In the genomic region with DNA sequence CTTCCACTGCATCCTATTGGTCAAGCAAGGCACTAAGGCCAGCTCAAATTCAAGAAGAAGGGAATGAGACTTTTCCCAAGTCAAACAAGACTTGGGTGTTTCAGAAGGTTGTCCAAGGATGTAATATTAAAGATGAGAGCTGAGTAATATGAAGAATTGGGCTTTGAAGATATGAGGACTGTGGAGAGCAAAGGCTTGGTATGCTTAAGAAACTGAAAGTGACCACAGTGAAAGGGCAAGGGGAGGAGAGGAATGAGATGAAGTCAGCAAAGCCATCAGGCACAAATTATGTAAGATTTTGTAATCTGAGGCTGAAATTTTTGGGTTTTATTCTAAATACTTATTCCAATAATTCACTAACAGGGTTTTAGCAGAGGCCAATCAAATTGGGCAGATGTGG, we compare ENCODE assay signal across 16 cellular contexts. TPM values are rescaled to one million over a fixed set of nuclear protein-coding genes. Genes with fewer than 3 reads are reported as not detected.
DNase-seq lines count a peak whose midpoint lies in the region; ATAC-seq and TF ChIP-seq lines count a peak whose summit lies in the region.
"Had no signal": no experiment of that assay in that cellular context is flagged by ENCODE, and none has a peak within 500 bp of the region (broad histone marks: within the 10 kb centered on the region; RNA-seq: fewer than 3 reads in every experiment).

No MANE protein-coding gene starts in this region.

- POLR2A ChIA-PET in RWPE1 (lab: Yijun Ruan, JAX; ENCODE audit: low non-redundant PET) = no interaction called here

- no peak overlapping the region for H3K4me2 ChIP-seq in Loucy (ENCODE audit: low read depth, low read length, poor library complexity, severe bottlenecking)

- H3K27ac ChIP-seq in RWPE1 = no peak overlapping the region
- no peak overlapping the region for H3K27ac ChIP-seq in aorta (ENCODE audit: low read depth in 1 of 2, low read length in 2 of 2)
- no peak overlapping the region for H3K27ac ChIP-seq in upper lobe of right lung
- H3K27ac ChIP-seq: psoas muscle had no signal

- H3K27me3 ChIP-seq in Loucy (ENCODE audit: insufficient read depth, low read length, poor library complexity, severe bottlenecking) (no peaks in the 10 kb centered on the region), aorta (ENCODE audit: control insufficient read depth in 1 of 2, insufficient read depth in 2 of 2, low read length in 1 of 2) (no peaks in the 10 kb centered on the region), upper lobe of right lung (no peaks in the 10 kb centered on the region)

- no peak overlapping the region for H3K9ac ChIP-seq in Loucy (ENCODE audit: low read depth, low read length, poor library complexity, severe bottlenecking)

- H3K4me1 ChIP-seq in Loucy (ENCODE audit: insufficient read depth, low read length, poor library complexity, severe bottlenecking) (no peaks in the 10 kb centered on the region), aorta (ENCODE audit: control insufficient read depth in 1 of 2, insufficient read depth in 2 of 2, low read length in 2 of 2) (no peaks in the 10 kb centered on the region), upper lobe of right lung (no peaks in the 10 kb centered on the region)
- H3K4me1 ChIP-seq: psoas muscle had no signal

- TF ChIP-seq CTCF in GM20000 (IDR thresholded peaks at IDR 0.05; ENCODE audit: extremely low read depth, missing control alignments) (no peak), Loucy (conservative IDR thresholded peaks at IDR 0.05; ENCODE audit: low read length) (no peak), RWPE1 (conservative IDR thresholded peaks at IDR 0.05; ENCODE audit: low read depth) (no peak), upper lobe of right lung (IDR thresholded peaks at IDR 0.05) (no peak)

- H3K4me3 ChIP-seq in Loucy (ENCODE audit: low read length, poor library complexity, severe bottlenecking) (no peak overlapping the region), aorta (ENCODE audit: low read length in 2 of 2) (no peak overlapping the region), upper lobe of right lung (no peak overlapping the region)
- H3K4me3 ChIP-seq: psoas muscle had no signal

- no peaks in the 10 kb centered on the region for H4K20me1 ChIP-seq in Loucy (ENCODE audit: insufficient read depth, low read length, poor library complexity, severe bottlenecking)

- no peaks in the 10 kb centered on the region for H3K9me2 ChIP-seq in Loucy (replicated peaks; ENCODE audit: low read depth, low read length)

- H3K9me3 ChIP-seq in Loucy (ENCODE audit: insufficient read depth, low read depth, low read length) = no peaks in the 10 kb centered on the region
- no peaks in the 10 kb centered on the region for H3K9me3 ChIP-seq in aorta (ENCODE audit: control insufficient read depth, low read length)
- H3K9me3 ChIP-seq in upper lobe of right lung = no peaks in the 10 kb centered on the region
- H3K9me3 ChIP-seq: psoas muscle had no signal

- peak; percentile 20 for DNase-seq in GM20000 (ENCODE audit: low spot score)
- no peak for DNase-seq in RWPE1 (ENCODE audit: low spot score)
- DNase-seq in midbrain (lab: John Stamatoyannopoulos, UW) = no peak
- DNase-seq in aorta = no peak
- no peak for DNase-seq in upper lobe of right lung
- DNase-seq: amniotic stem cell; foreskin fibroblast; islet precursor cell; NCI-H187; NK-92 treated with Interleukin-12 subunit alpha and Interleukin-12 subunit beta, amount 100 ng/mL, for 24 hours; psoas muscle; stimulated activated naive CD4-positive, alpha-beta T cell treated with Interleukin-2 at 50 U/mL for 16 hours had no signal

- no peaks in the 10 kb centered on the region for H3K79me2 ChIP-seq in Loucy (ENCODE audit: insufficient read depth, low read length)

- no peaks in the 10 kb centered on the region for H3F3A ChIP-seq in Loucy (ENCODE audit: low read depth)

- ATAC-seq in GM18502 (IDR thresholded peaks at IDR 0.05; ENCODE audit: poor library complexity, unreplicated experiment) (peak; percentile 80), HG02943 (IDR thresholded peaks at IDR 0.05; ENCODE audit: low read depth, unreplicated experiment) (peak; percentile 89), aorta (ENCODE audit: low FRiP score) (no peak), upper lobe of right lung (no peak)
- ATAC-seq: psoas muscle had no signal

- H2AFZ ChIP-seq in Loucy (ENCODE audit: low read length) = 0 out of 2 replicates have a peak overlapping the region, but pooled peaks have one; percentile 4

- CTCF ChIA-PET in RWPE1 (lab: Yijun Ruan, JAX) = interaction anchor here (0.7 kb wide), 1 partner anchor 224 kb away, joined by 4 read pairs; no protein-coding TSS in a partner anchor

- H3K36me3 ChIP-seq in Loucy (ENCODE audit: insufficient read depth, low read length) (no peaks in the 10 kb centered on the region), aorta (ENCODE audit: control insufficient read depth in 1 of 2, insufficient read depth in 2 of 2, low read length in 1 of 2) (no peaks in the 10 kb centered on the region), upper lobe of right lung (no peaks in the 10 kb centered on the region)

- intact Hi-C loops in aorta (cut with DNase I) = no loop called here
- intact Hi-C loops in upper lobe of right lung (cut with DNase I) = no loop called here

RNA-seq across cellular contexts. Expression of a gene that starts 38.6 kb away (rescaled TPM):
- total RNA-seq in aorta = not detected
- not detected for polyA plus RNA-seq in aorta
- total RNA-seq in upper lobe of right lung = not detected
- total RNA-seq: dermis microvascular lymphatic vessel endothelial cell had no signal

Comparison
In these comparisons a context has a peak if more than half of its experiments do, and no peak if none do; other contexts are left out.
1. ATAC-seq: peak in GM18502 (single experiment) and HG02943 (single experiment); none in aorta (single experiment) and upper lobe of right lung (single experiment).